Comparison of ENCODE assay signal across 11 cellular contexts in genomic region chr3:120052685-120053084, GRCh38. TPM values are rescaled to one million over a fixed set of nuclear protein-coding genes. Genes with fewer than 3 reads are reported as not detected.
DNase-seq lines count a peak whose midpoint lies in the region; ATAC-seq and TF ChIP-seq lines count a peak whose summit lies in the region.
"Had no signal": no experiment of that assay in that cellular context is flagged by ENCODE, and none has a peak within 500 bp of the region (broad histone marks: within the 10 kb centered on the region; RNA-seq: fewer than 3 reads in every experiment).

No MANE protein-coding gene starts in this region.

- intact Hi-C loops in activated CD4-positive, alpha-beta memory T cell treated with anti-CD3 and anti-CD28 coated beads for 36 hours (cut with micrococcal nuclease): no loop called here
- intact Hi-C loops in heart left ventricle (cut with DNase I) (no loop called here), posterior cingulate gyrus (cut with DNase I) (no loop called here)

- H3K36me3 Mint-ChIP-seq in activated CD4-positive, alpha-beta memory T cell treated with anti-CD3 and anti-CD28 coated beads for 36 hours: peaks cover 4% of the 10 kb centered on the region
- H3K36me3 Mint-ChIP-seq in activated CD4-positive, alpha-beta memory T cell treated with anti-CD3 and anti-CD28 coated beads, Interleukin-2, amount 10 ng/mL, durations not matched to agents 7 days and 5 days (ENCODE audit: low read depth): peaks cover 28% of the 10 kb centered on the region

- peaks cover 98% of the 10 kb centered on the region for H3K79me2 ChIP-seq in SU-DHL-6 (ENCODE audit: insufficient read depth, low read length)
- H3K79me2 ChIP-seq in osteoblast (ENCODE audit: insufficient read depth, low read length): peaks cover 100% of the 10 kb centered on the region

- H2AFZ ChIP-seq in SU-DHL-6 (ENCODE audit: low read depth, low read length, severe bottlenecking): no peak overlapping the region
- no peak overlapping the region for H2AFZ ChIP-seq in osteoblast (ENCODE audit: low read length)

- H3K27ac ChIP-seq in SU-DHL-6 (ENCODE audit: low read depth, low read length): peak overlapping the region; percentile 26; the same call in 1 of the 2 replicates
- no peak overlapping the region for H3K27ac ChIP-seq in osteoblast (ENCODE audit: low read depth, low read length)
- no peak overlapping the region for H3K27ac ChIP-seq in heart left ventricle
- H3K27ac ChIP-seq: pancreas had no signal

- no peaks in the 10 kb centered on the region for H3K9me3 ChIP-seq in SU-DHL-6 (ENCODE audit: insufficient read depth, low read length)
- H3K9me3 ChIP-seq in osteoblast (ENCODE audit: low read depth, low read length): no peaks in the 10 kb centered on the region
- H3K9me3 ChIP-seq in heart left ventricle: peaks cover 0 to 4% (median 0%) of the 10 kb centered on the region in 12 donors
- H3K9me3 ChIP-seq: pancreas had no signal

- H3K4me3 ChIP-seq in SU-DHL-6 (ENCODE audit: insufficient read depth, low read length, poor library complexity, severe bottlenecking): no peak overlapping the region
- H3K4me3 ChIP-seq in osteoblast (ENCODE audit: insufficient read depth, low read length): no peak overlapping the region
- no peak overlapping the region for H3K4me3 ChIP-seq in heart left ventricle
- H3K4me3 ChIP-seq: pancreas had no signal

- H3K9ac ChIP-seq in SU-DHL-6 (ENCODE audit: low read length): no peak overlapping the region

- CTCF ChIA-PET in activated CD4-positive, alpha-beta memory T cell treated with anti-CD3 and anti-CD28 coated beads for 36 hours (lab: Charles Lee): interaction anchor here (0.6 kb wide), 1 partner anchor 35 kb away, joined by 3 read pairs; no protein-coding TSS in a partner anchor
- CTCF ChIA-PET in activated CD4-positive, alpha-beta memory T cell treated with anti-CD3 and anti-CD28 coated beads, Interleukin-2, amount 10 ng/mL, durations not matched to agents 7 days and 5 days (lab: Charles Lee): no interaction called here

- H4K20me1 ChIP-seq in SU-DHL-6 (ENCODE audit: low read depth, low read length): peaks cover 4% of the 10 kb centered on the region; the same call in 1 of the 2 replicates
- peaks cover 93% of the 10 kb centered on the region for H4K20me1 ChIP-seq in osteoblast (ENCODE audit: insufficient read depth, low read length)

- H3K36me3 ChIP-seq in SU-DHL-6 (ENCODE audit: low read length) (peaks cover 22% of the 10 kb centered on the region), osteoblast (ENCODE audit: insufficient read depth, low read length) (no peaks in the 10 kb centered on the region), heart left ventricle (no peaks in the 10 kb centered on the region)
- H3K36me3 ChIP-seq: pancreas had no signal

- no peak overlapping the region for H3K4me3 Mint-ChIP-seq in activated CD4-positive, alpha-beta memory T cell treated with anti-CD3 and anti-CD28 coated beads for 36 hours
- H3K4me3 Mint-ChIP-seq in activated CD4-positive, alpha-beta memory T cell treated with anti-CD3 and anti-CD28 coated beads, Interleukin-2, amount 10 ng/mL, durations not matched to agents 7 days and 5 days: no peak overlapping the region

- DNase-seq in activated CD4-positive, alpha-beta memory T cell treated with anti-CD3 and anti-CD28 coated beads for 36 hours: no peak
- no peak for DNase-seq in activated CD4-positive, alpha-beta memory T cell treated with anti-CD3 and anti-CD28 coated beads, Interleukin-2, amount 10 ng/mL, durations not matched to agents 7 days and 5 days
- peak; percentile 19 for DNase-seq in osteoblast (ENCODE audit: insufficient read length, low spot score, missing footprints)
- no peak for DNase-seq in heart left ventricle
- DNase-seq in posterior cingulate gyrus: no peak
- DNase-seq in omental fat pad (ENCODE audit: low spot score): no peak
- DNase-seq: anterior cingulate cortex, NCI-H1694 treated with DMSO at 0.1 percent for 48 hours, pancreas had no signal

- whole genome bisulfite sequencing in heart left ventricle, 4 donors: 73 to 82% (median 80%) methylated on average over 3 of the region's 3 CpGs

- peaks cover 9% of the 10 kb centered on the region for H3K9me3 Mint-ChIP-seq in activated CD4-positive, alpha-beta memory T cell treated with anti-CD3 and anti-CD28 coated beads for 36 hours
- peaks cover 14% of the 10 kb centered on the region for H3K9me3 Mint-ChIP-seq in activated CD4-positive, alpha-beta memory T cell treated with anti-CD3 and anti-CD28 coated beads, Interleukin-2, amount 10 ng/mL, durations not matched to agents 7 days and 5 days

- H3K27ac Mint-ChIP-seq in activated CD4-positive, alpha-beta memory T cell treated with anti-CD3 and anti-CD28 coated beads for 36 hours: peak overlapping the region; percentile 19
- no peak overlapping the region for H3K27ac Mint-ChIP-seq in activated CD4-positive, alpha-beta memory T cell treated with anti-CD3 and anti-CD28 coated beads, Interleukin-2, amount 10 ng/mL, durations not matched to agents 7 days and 5 days

- H3K27me3 Mint-ChIP-seq in activated CD4-positive, alpha-beta memory T cell treated with anti-CD3 and anti-CD28 coated beads for 36 hours: no peaks in the 10 kb centered on the region
- H3K27me3 Mint-ChIP-seq in activated CD4-positive, alpha-beta memory T cell treated with anti-CD3 and anti-CD28 coated beads, Interleukin-2, amount 10 ng/mL, durations not matched to agents 7 days and 5 days: no peaks in the 10 kb centered on the region

- TF ChIP-seq CTCF in SU-DHL-6 (IDR thresholded peaks at IDR 0.05; ENCODE audit: insufficient read depth, low read length, poor library complexity, severe bottlenecking) (no peak), osteoblast (IDR thresholded peaks at IDR 0.05; ENCODE audit: extremely low read depth, low read depth, low read length) (no peak), heart left ventricle (IDR thresholded peaks at IDR 0.05) (no peak), omental fat pad (IDR thresholded peaks at IDR 0.05) (no peak)

- H3K27me3 ChIP-seq in SU-DHL-6 (ENCODE audit: low read length): no peaks in the 10 kb centered on the region
- H3K27me3 ChIP-seq in osteoblast (ENCODE audit: insufficient read depth, low read length): no peaks in the 10 kb centered on the region
- H3K27me3 ChIP-seq in heart left ventricle: no peaks in the 10 kb centered on the region
- H3K27me3 ChIP-seq: pancreas had no signal

- no peaks in the 10 kb centered on the region for H3K9me2 ChIP-seq in SU-DHL-6 (replicated peaks; ENCODE audit: insufficient read depth, low read length)

- no peaks in the 10 kb centered on the region for H3F3A ChIP-seq in SU-DHL-6 (ENCODE audit: insufficient read depth)

- ATAC-seq in HG02759 (IDR thresholded peaks at IDR 0.05; ENCODE audit: unreplicated experiment) (peak; percentile 47), heart left ventricle (no peak), omental fat pad (ENCODE audit: low FRiP score) (no peak)
- ATAC-seq: pancreas had no signal

- no peak for TF ChIP-seq POLR2A in heart left ventricle (IDR thresholded peaks at IDR 0.05)

- POLR2A ChIA-PET in activated CD4-positive, alpha-beta memory T cell treated with anti-CD3 and anti-CD28 coated beads for 36 hours (lab: Charles Lee): interaction anchor here (1.5 kb wide), 1 partner anchor 43 kb away, joined by 3 read pairs; no protein-coding TSS in a partner anchor
- POLR2A ChIA-PET in activated CD4-positive, alpha-beta memory T cell treated with anti-CD3 and anti-CD28 coated beads, Interleukin-2, amount 10 ng/mL, durations not matched to agents 7 days and 5 days (lab: Charles Lee): interaction anchor here (0.7 to 1.3 kb wide), 3 partner anchors 41 to 43 kb away, joined by 3 to 4 read pairs (median 4); partner anchors contain the start of gene GSK3B

- peaks cover 59% of the 10 kb centered on the region for H3K4me1 Mint-ChIP-seq in activated CD4-positive, alpha-beta memory T cell treated with anti-CD3 and anti-CD28 coated beads for 36 hours (ENCODE audit: low read depth)
- peaks cover 45% of the 10 kb centered on the region for H3K4me1 Mint-ChIP-seq in activated CD4-positive, alpha-beta memory T cell treated with anti-CD3 and anti-CD28 coated beads, Interleukin-2, amount 10 ng/mL, durations not matched to agents 7 days and 5 days

- H3K4me2 ChIP-seq in SU-DHL-6 (ENCODE audit: low read depth, low read length, poor library complexity, severe bottlenecking) (no peak overlapping the region), osteoblast (ENCODE audit: insufficient read depth, low read length) (no peak overlapping the region)

- H3K4me1 ChIP-seq in osteoblast (ENCODE audit: insufficient read depth, low read length) (no peaks in the 10 kb centered on the region), heart left ventricle (peaks cover 0 to 73% (median 53%) of the 10 kb centered on the region in 12 donors)

RNA-seq across cellular contexts. Expression of gene GSK3B, which starts 41.6 kb away (rescaled TPM):
- total RNA-seq in activated CD4-positive, alpha-beta memory T cell treated with anti-CD3 and anti-CD28 coated beads for 36 hours: 10 to 100 TPM; 25.5 to 27.1 TPM
- total RNA-seq in activated CD4-positive, alpha-beta memory T cell treated with anti-CD3 and anti-CD28 coated beads, Interleukin-2, amount 10 ng/mL, durations not matched to agents 7 days and 5 days: 10 to 100 TPM; 35.6 to 37.2 TPM
- 79.9 and 87.9 TPM in 2 replicates for total RNA-seq in osteoblast
- total RNA-seq in heart left ventricle: 10 to 100 TPM; 36.5 to 58.9 (median 49.8) TPM
- polyA plus RNA-seq in heart left ventricle: 10 to 100 TPM in 1 of 2 donors, 1 to 10 TPM in 1; 8.8 to 26.9 TPM
- total RNA-seq in omental fat pad: 10 to 100 TPM; 26.3 to 43.0 (median 31.8) TPM
